Comparison of ENCODE assay signal across 12 cellular contexts in genomic region chr14:100015251-100015655, GRCh38. TPM values are rescaled to one million over a fixed set of nuclear protein-coding genes. Genes with fewer than 3 reads are reported as not detected.
DNase-seq lines count a peak whose midpoint lies in the region; ATAC-seq lines count a peak whose summit lies in the region.
"Had no signal": no experiment of that assay in that cellular context is flagged by ENCODE, and none has a peak within 500 bp of the region (broad histone marks: within the 10 kb centered on the region; RNA-seq: fewer than 3 reads in every experiment).

No MANE protein-coding gene starts in this region.

- no peaks in the 10 kb centered on the region for H3K9me3 Mint-ChIP-seq in activated T-cell treated with anti-CD3 and anti-CD28 coated beads, Interleukin-2, amount 50 U/mL, for 72 hours
- H3K9me3 Mint-ChIP-seq: CD8-positive, alpha-beta T cell; naive thymus-derived CD8-positive, alpha-beta T cell had no signal

- H3K36me3 ChIP-seq in KOPT-K1 (ENCODE audit: insufficient read depth, low read length) = no peaks in the 10 kb centered on the region
- H3K36me3 ChIP-seq: gastrocnemius medialis had no signal

- peaks cover 9% of the 10 kb centered on the region for H3K4me1 Mint-ChIP-seq in activated T-cell treated with anti-CD3 and anti-CD28 coated beads, Interleukin-2, amount 50 U/mL, for 72 hours (ENCODE audit: low read depth)

- ATAC-seq in GM18499 (IDR thresholded peaks at IDR 0.05; ENCODE audit: insufficient read depth, unreplicated experiment) = peak; percentile 55
- ATAC-seq in GM21737 (IDR thresholded peaks at IDR 0.05; ENCODE audit: unreplicated experiment) = peak; percentile 90
- no peak for ATAC-seq in HG02571 (IDR thresholded peaks at IDR 0.05; ENCODE audit: unreplicated experiment)
- ATAC-seq in activated T-cell treated with anti-CD3 and anti-CD28 coated beads, Interleukin-2, amount 50 U/mL, for 72 hours (replicated peaks in 1 of 2) = no peak
- ATAC-seq: CD8-positive, alpha-beta T cell; gastrocnemius medialis; naive thymus-derived CD8-positive, alpha-beta T cell had no signal

- peak; percentile 29 for DNase-seq in fibroblast of gingiva (ENCODE audit: low read depth)
- DNase-seq in DMS153 treated with DMSO at 0.1 percent for 48 hours (lab: John Stamatoyannopoulos, UW; ENCODE audit: unreplicated experiment) = no peak
- DNase-seq in DMS53 treated with DMSO at 0.1 percent for 48 hours (lab: John Stamatoyannopoulos, UW; ENCODE audit: unreplicated experiment) = no peak
- DNase-seq in activated T-cell treated with anti-CD3 and anti-CD28 coated beads, Interleukin-2, amount 50 U/mL, for 72 hours = no peak
- DNase-seq: CD8-positive, alpha-beta T cell; gastrocnemius medialis; GOT3; naive thymus-derived CD8-positive, alpha-beta T cell had no signal

- H3K27ac Mint-ChIP-seq in activated T-cell treated with anti-CD3 and anti-CD28 coated beads, Interleukin-2, amount 50 U/mL, for 72 hours = no peak overlapping the region
- H3K27ac Mint-ChIP-seq: CD8-positive, alpha-beta T cell; naive thymus-derived CD8-positive, alpha-beta T cell had no signal

- no peak overlapping the region for H3K4me3 Mint-ChIP-seq in activated T-cell treated with anti-CD3 and anti-CD28 coated beads, Interleukin-2, amount 50 U/mL, for 72 hours
- H3K4me3 Mint-ChIP-seq: CD8-positive, alpha-beta T cell; naive thymus-derived CD8-positive, alpha-beta T cell had no signal

- H3K36me3 Mint-ChIP-seq in activated T-cell treated with anti-CD3 and anti-CD28 coated beads, Interleukin-2, amount 50 U/mL, for 72 hours (ENCODE audit: insufficient read depth in 2 of 2) = no peaks in the 10 kb centered on the region
- H3K36me3 Mint-ChIP-seq: CD8-positive, alpha-beta T cell; naive thymus-derived CD8-positive, alpha-beta T cell had no signal

- H3K9me3 ChIP-seq in KOPT-K1 (ENCODE audit: insufficient read depth, low read length, poor library complexity, severe bottlenecking) = no peaks in the 10 kb centered on the region
- H3K9me3 ChIP-seq: gastrocnemius medialis had no signal

- H3K27me3 Mint-ChIP-seq in activated T-cell treated with anti-CD3 and anti-CD28 coated beads, Interleukin-2, amount 50 U/mL, for 72 hours (ENCODE audit: low read depth) = no peaks in the 10 kb centered on the region
- H3K27me3 Mint-ChIP-seq: naive thymus-derived CD8-positive, alpha-beta T cell had no signal

- H3K27ac ChIP-seq in KOPT-K1 (ENCODE audit: low read depth, low read length, poor library complexity, severe bottlenecking) = peak overlapping the region; percentile 10

RNA-seq across cellular contexts. Expression of gene EVL, which starts 50.0 kb away (rescaled TPM):
- 100 to 1,000 TPM; 279 to 343 TPM for total RNA-seq in activated T-cell treated with anti-CD3 and anti-CD28 coated beads, Interleukin-2, amount 50 U/mL, for 72 hours

Comparison
In these comparisons a context has a peak if more than half of its experiments do, and no peak if none do; other contexts are left out.
1. ATAC-seq: peak in GM18499 (single experiment) and GM21737 (single experiment); none in HG02571 (single experiment) and activated T-cell treated with anti-CD3 and anti-CD28 coated beads, Interleukin-2, amount 50 U/mL, for 72 hours (0 of 2).